In genomic region chr1:34988147-34988546, GRCh38 we compare ENCODE assay signal across 20 cellular contexts. TPM values are rescaled to one million over a fixed set of nuclear protein-coding genes. Genes with fewer than 3 reads are reported as not detected.
DNase-seq lines count a peak whose midpoint lies in the region; ATAC-seq, FAIRE-seq and TF ChIP-seq lines count a peak whose summit lies in the region.
"Had no signal": no experiment of that assay in that cellular context is flagged by ENCODE, and none has a peak within 500 bp of the region (broad histone marks: within the 10 kb centered on the region; RNA-seq: fewer than 3 reads in every experiment).

No MANE protein-coding gene starts in this region.

- no peak overlapping the region for H3K27ac ChIP-seq in mammary epithelial cell (ENCODE audit: insufficient read depth, low read depth, low read length)
- H3K27ac ChIP-seq in breast epithelium, result no peak overlapping the region
- 0 out of 2 replicates have a peak overlapping the region, but pooled peaks have one; percentile 40 for H3K27ac ChIP-seq in SK-N-MC
- H3K27ac ChIP-seq in K562 (ENCODE audit: extremely low read depth, low read depth, low read length), result no peak overlapping the region
- H3K27ac ChIP-seq in right cardiac atrium (ENCODE audit: low read length), result no peak overlapping the region
- H3K27ac ChIP-seq: C4-2B, HL-60 had no signal

- peaks cover 4% of the 10 kb centered on the region for H3K36me3 ChIP-seq in mammary epithelial cell (ENCODE audit: insufficient read depth, low read length)
- H3K36me3 ChIP-seq in breast epithelium, result no peaks in the 10 kb centered on the region
- 0 out of 2 replicates have a peak, but pooled peaks cover 4% of the 10 kb centered on the region for H3K36me3 ChIP-seq in SK-N-MC (ENCODE audit: insufficient read depth, low read length)
- peaks cover 16% of the 10 kb centered on the region; the same call in 2 of the 3 replicates for H3K36me3 ChIP-seq in K562 (ENCODE audit: control insufficient read depth, insufficient read depth, low read length)
- H3K36me3 ChIP-seq: BE2C had no signal

- H4K20me1 ChIP-seq in mammary epithelial cell (ENCODE audit: insufficient read depth, low read length), result no peaks in the 10 kb centered on the region
- no peaks in the 10 kb centered on the region for H4K20me1 ChIP-seq in K562 (replicated peaks; ENCODE audit: control insufficient read depth, insufficient read depth, low read length)

- H2AFZ ChIP-seq in mammary epithelial cell (ENCODE audit: low read depth, low read length), result no peak overlapping the region
- no peak overlapping the region for H2AFZ ChIP-seq in K562 (ENCODE audit: low read depth, low read length)

- H3K4me1 ChIP-seq in mammary epithelial cell (ENCODE audit: insufficient read depth, low read length) (peaks cover 14% of the 10 kb centered on the region), breast epithelium (peaks cover 0 to 6% of the 10 kb centered on the region in 2 donors), K562 (replicated peaks in 1 of 2; ENCODE audit: control insufficient read depth in 2 of 2, insufficient read depth in 2 of 2, low read length in 2 of 2) (peaks cover 6 to 8% of the 10 kb centered on the region in 2 experiments; a peak in 4 of 5 replicates), right cardiac atrium (ENCODE audit: control insufficient read depth, insufficient read depth, low read length) (peaks cover 6% of the 10 kb centered on the region)
- H3K4me1 ChIP-seq: BE2C had no signal

- dilution Hi-C loops in mammary epithelial cell (cut with HindIII; ENCODE audit: low sequenced_read_pairs), result no loop called here

- in situ Hi-C loops in mammary epithelial cell (cut with MboI; ENCODE audit: low sequenced_read_pairs in 2 of 2) (no loop called here), K562 (cut with MboI) (no loop called here)

- ATAC-seq in K562 (no peak), right cardiac atrium (no peak)
- ATAC-seq: HCT116 had no signal

- POLR2A ChIA-PET in K562 (lab: Yijun Ruan, JAX), result interaction anchor here (0.5 kb wide), 1 partner anchor 200 kb away, joined by 4 read pairs; no protein-coding TSS in a partner anchor

- no peak for DNase-seq in mammary epithelial cell
- no peak for DNase-seq in breast epithelium (ENCODE audit: low spot score in 2 of 2)
- no peak for DNase-seq in SK-N-MC (ENCODE audit: low read depth, low spot score)
- no peak for DNase-seq in K562 (ENCODE audit: extremely low read depth in 1 of 4, low spot score in 3 of 4)
- no peak for DNase-seq in right cardiac atrium
- no peak for DNase-seq in AML-193 (lab: John Stamatoyannopoulos, UW)
- DNase-seq in cerebellar nuclear complex (lab: John Stamatoyannopoulos, UW), result no peak
- DNase-seq: 8988T; BE2C; CD4-positive, alpha-beta memory T cell; DMS153; DMS79; GF-D8; GOT3; H7; HFFc6; IMR-90 had no signal

- H3K9me3 ChIP-seq in mammary epithelial cell (replicated peaks; ENCODE audit: insufficient read depth, low read length) (no peaks in the 10 kb centered on the region), breast epithelium (no peaks in the 10 kb centered on the region), SK-N-MC (ENCODE audit: low read depth, low read length) (no peaks in the 10 kb centered on the region), K562 (replicated peaks; ENCODE audit: control insufficient read depth, insufficient read depth, low read depth, low read length) (no peaks in the 10 kb centered on the region), right cardiac atrium (ENCODE audit: control insufficient read depth, low read length) (no peaks in the 10 kb centered on the region)
- H3K9me3 ChIP-seq: BE2C had no signal

- 55% methylated on average over 2 of the region's 2 CpGs for WGBS in mammary epithelial cell (ENCODE audit: low coverage, missing lambda C conversion rate)
- WGBS in K562 (ENCODE audit: insufficient coverage, low coverage, missing lambda C conversion rate), result 5% methylated on average over 2 of the region's 2 CpGs
- WGBS in right cardiac atrium, result 82% methylated on average over 2 of the region's 2 CpGs

- TF ChIP-seq RAD21 in K562 (CRISPR knock-in tag; conservative IDR thresholded peaks at IDR 0.05 in 1 of 2, IDR thresholded peaks at IDR 0.05 in 1 of 2), result no peak

- CTCF ChIA-PET in mammary epithelial cell (lab: Charles Lee; ENCODE audit: low non-redundant PET), result no interaction called here
- CTCF ChIA-PET in K562 (lab: Yijun Ruan, JAX; ENCODE audit: low intra/inter-chr PET ratio), result no interaction called here

- no peaks in the 10 kb centered on the region for H3K9me1 ChIP-seq in K562 (ENCODE audit: control insufficient read depth, insufficient read depth, low read length)

- TF ChIP-seq CTCF in mammary epithelial cell (conservative IDR thresholded peaks at IDR 0.05 in 1 of 2, IDR thresholded peaks at IDR 0.05 in 1 of 2; ENCODE audit: extremely low read depth in 1 of 2, insufficient read depth in 1 of 2, low read depth in 1 of 2, low read length in 2 of 2), result no peak
- no peak for TF ChIP-seq CTCF in breast epithelium (IDR thresholded peaks at IDR 0.05)
- no peak for TF ChIP-seq CTCF in K562 (IDR thresholded peaks at IDR 0.05 in 2 of 3, conservative IDR thresholded peaks at IDR 0.05 in 1 of 3; ENCODE audit: insufficient read depth in 2 of 3, low read depth in 1 of 3, low read length in 3 of 3)

- intact Hi-C loops in mammary epithelial cell (cut with micrococcal nuclease), result no loop called here
- intact Hi-C loops in breast epithelium (cut with DNase I; ENCODE audit: low total_unique reads), result no loop called here
- intact Hi-C loops in K562 (cut with micrococcal nuclease), result no loop called here
- intact Hi-C loops in right cardiac atrium (cut with DNase I), result no loop called here

- no peak for FAIRE-seq in K562 (lab: Jason Lieb, UNC)

- H3K79me2 ChIP-seq in mammary epithelial cell (ENCODE audit: insufficient read depth, low read length) (peaks cover 19% of the 10 kb centered on the region), K562 (ENCODE audit: control insufficient read depth, insufficient read depth, low read length) (peaks cover 12% of the 10 kb centered on the region; the same call in 2 of the 3 replicates)

- TSS peak; percentile 14 for BruUV-seq in mammary epithelial cell (replicated peaks; lab: Mats Ljungman, UMichigan)
- no TSS peak for BruUV-seq in K562 (replicated peaks; lab: Mats Ljungman, UMichigan)

- H3K9ac ChIP-seq in mammary epithelial cell (ENCODE audit: insufficient read depth, low read length) (no peak overlapping the region), SK-N-MC (ENCODE audit: insufficient read length) (no peak overlapping the region), K562 (ENCODE audit: insufficient read depth in 1 of 2, low read depth in 2 of 2, low read length in 2 of 2) (no peak overlapping the region)

- H3K4me3 ChIP-seq in mammary epithelial cell (replicated peaks in 1 of 3; ENCODE audit: insufficient read depth in 1 of 3, low read depth in 2 of 3, low read length in 3 of 3) (no peak overlapping the region), breast epithelium (no peak overlapping the region), SK-N-MC (no peak overlapping the region), K562 (no peak overlapping the region), right cardiac atrium (ENCODE audit: low read length) (no peak overlapping the region)

- TF ChIP-seq POLR2A in breast epithelium (IDR thresholded peaks at IDR 0.05) (no peak), K562 (conservative IDR thresholded peaks at IDR 0.05) (no peak)

- no peak for TF ChIP-seq EP300 in K562 (IDR thresholded peaks at IDR 0.05; ENCODE audit: low read length)

- H3K4me2 ChIP-seq in mammary epithelial cell (ENCODE audit: insufficient read depth, low read depth, low read length), result no peak overlapping the region
- no peak overlapping the region for H3K4me2 ChIP-seq in K562 (ENCODE audit: insufficient read depth, low read length)

- H3K27me3 ChIP-seq in mammary epithelial cell (ENCODE audit: insufficient read depth, low read length), result no peaks in the 10 kb centered on the region
- no peaks in the 10 kb centered on the region for H3K27me3 ChIP-seq in breast epithelium
- no peaks in the 10 kb centered on the region for H3K27me3 ChIP-seq in K562 (ENCODE audit: control insufficient read depth in 2 of 2, insufficient read depth in 2 of 2, low read length in 2 of 2)
- no peaks in the 10 kb centered on the region for H3K27me3 ChIP-seq in right cardiac atrium (ENCODE audit: control insufficient read depth, insufficient read depth)
- H3K27me3 ChIP-seq: BE2C had no signal

RNA-seq across cellular contexts. Expression of gene TMEM35B, which starts 3.0 kb away (rescaled TPM):
- total RNA-seq in mammary epithelial cell (10 to 100 TPM; 11.8 to 20.6 TPM), breast epithelium (10 to 100 TPM; 30.5 to 55.0 (median 37.6) TPM), K562 (2014; rRNA removed) (11.4 and 13.1 TPM in 2 replicates), K562 (2014; rRNA removed; fragmentation: Illumina TruSeq; extraction: Trizol) (18.9 and 19.8 TPM in 2 replicates), K562 (2015; rRNA removed; fragmentation: Illumina TruSeq; extraction: Trizol) (11.4 and 11.7 TPM in 2 replicates), K562 (2021) (15.6 and 17.3 TPM in 2 replicates), right cardiac atrium (10 to 100 TPM; 17.0 to 20.2 (median 18.7) TPM)
- polyA plus RNA-seq in mammary epithelial cell (32.1 TPM), K562 (2011; rRNA removed) (42.7 and 43.5 TPM in 2 replicates), K562 (2014; fragmentation: Illumina TruSeq; extraction: Trizol) (18.5 and 21.4 TPM in 2 replicates), K562 (2014; fragmentation: Nextera tagmentation; extraction: Ambion mirVana) (100 to 1,000 TPM; 123 to 142 TPM), K562 (2014; rRNA removed) (21.6 and 21.8 TPM in 2 replicates), right cardiac atrium (31.9 TPM)
- not detected for polyA minus RNA-seq in mammary epithelial cell
- total RNA-seq in K562 (2011; cell fraction: chromatin; rRNA removed; ENCODE audit: low replicate concordance), result 9.8 and 19.4 TPM in 2 replicates
- total RNA-seq in K562 (2011; cell fraction: nucleolus; rRNA removed), result 37.8 and 41.2 TPM in 2 replicates
- total RNA-seq in K562 (2011; cell fraction: nucleoplasm; rRNA removed), result 37.2 and 43.2 TPM in 2 replicates
- 30.7 and 36.1 TPM in 2 replicates for polyA plus RNA-seq in K562 (2011; cell fraction: cytosol; rRNA removed)
- polyA plus RNA-seq in K562 (2011; cell fraction: nucleus; rRNA removed), result 15.2 and 18.2 TPM in 2 replicates
- 31.1 and 33.9 TPM in 2 replicates for polyA plus RNA-seq in K562 (2012)
- 15.9 and 16.5 TPM in 2 replicates for polyA minus RNA-seq in K562 (2011; rRNA and poly(A)+ RNA removed)
- polyA minus RNA-seq in K562 (2011; cell fraction: cytosol; rRNA and poly(A)+ RNA removed), result 3.9 and 13.7 TPM in 2 replicates
- 3.7 and 4.2 TPM in 2 replicates for polyA minus RNA-seq in K562 (2011; cell fraction: nucleus; rRNA and poly(A)+ RNA removed)

RNA-seq across cellular contexts. Expression of gene ZMYM6, which starts 43.6 kb away (rescaled TPM):
- total RNA-seq in mammary epithelial cell (10 to 100 TPM; 22.1 to 35.7 TPM), breast epithelium (10 to 100 TPM; 13.8 to 27.2 (median 22.0) TPM), K562 (2014; rRNA removed) (8.9 and 9.0 TPM in 2 replicates), K562 (2014; rRNA removed; fragmentation: Illumina TruSeq; extraction: Trizol) (19.7 and 20.8 TPM in 2 replicates), K562 (2015; rRNA removed; fragmentation: Illumina TruSeq; extraction: Trizol) (15.8 and 18.7 TPM in 2 replicates), K562 (2021) (19.3 and 21.4 TPM in 2 replicates), right cardiac atrium (10 to 100 TPM; 14.3 to 18.1 (median 16.1) TPM)
- polyA plus RNA-seq in mammary epithelial cell (4.7 TPM), K562 (2011; rRNA removed) (19.6 and 22.6 TPM in 2 replicates), K562 (2014; fragmentation: Illumina TruSeq; extraction: Trizol) (16.6 and 21.6 TPM in 2 replicates), K562 (2014; fragmentation: Nextera tagmentation; extraction: Ambion mirVana) (10 to 100 TPM; 14.6 to 21.9 TPM), K562 (2014; rRNA removed) (15.8 TPM in 2 replicates), right cardiac atrium (11.5 TPM)
- 27.6 TPM for polyA minus RNA-seq in mammary epithelial cell
- total RNA-seq in K562 (2011; cell fraction: chromatin; rRNA removed; ENCODE audit: low replicate concordance), result 68.5 and 124 TPM in 2 replicates
- total RNA-seq in K562 (2011; cell fraction: nucleolus; rRNA removed), result 42.4 and 49.6 TPM in 2 replicates
- 65.0 and 87.1 TPM in 2 replicates for total RNA-seq in K562 (2011; cell fraction: nucleoplasm; rRNA removed)
- 6.0 and 11.4 TPM in 2 replicates for polyA plus RNA-seq in K562 (2011; cell fraction: cytosol; rRNA removed)
- 48.1 and 49.8 TPM in 2 replicates for polyA plus RNA-seq in K562 (2011; cell fraction: nucleus; rRNA removed)
- 13.0 and 15.5 TPM in 2 replicates for polyA plus RNA-seq in K562 (2012)
- 20.9 and 33.6 TPM in 2 replicates for polyA minus RNA-seq in K562 (2011; rRNA and poly(A)+ RNA removed)
- polyA minus RNA-seq in K562 (2011; cell fraction: cytosol; rRNA and poly(A)+ RNA removed), result 8.9 and 29.3 TPM in 2 replicates
- polyA minus RNA-seq in K562 (2011; cell fraction: nucleus; rRNA and poly(A)+ RNA removed), result 33.1 and 54.0 TPM in 2 replicates

RNA-seq across cellular contexts. Expression of gene DLGAP3, which starts 58.7 kb away (rescaled TPM):
- total RNA-seq in mammary epithelial cell, result under 1 TPM in 1 of 2 donors, not detected in 1; 0.31 TPM
- 0.02 TPM for polyA plus RNA-seq in mammary epithelial cell
- not detected for polyA minus RNA-seq in mammary epithelial cell
- total RNA-seq in breast epithelium, result under 1 TPM; 0.15 to 0.33 (median 0.16) TPM
- 0.30 TPM in 1 of 2 replicates, not detected in the other for total RNA-seq in K562 (2011; cell fraction: chromatin; rRNA removed; ENCODE audit: low replicate concordance)
- 0.17 TPM in 1 of 2 replicates, not detected in the other for total RNA-seq in K562 (2011; cell fraction: nucleolus; rRNA removed)
- total RNA-seq in K562 (2011; cell fraction: nucleoplasm; rRNA removed), result not detected in 2 replicates
- total RNA-seq in K562 (2014; rRNA removed), result not detected in 2 replicates
- not detected in 2 replicates for total RNA-seq in K562 (2014; rRNA removed; fragmentation: Illumina TruSeq; extraction: Trizol)
- not detected in 2 replicates for total RNA-seq in K562 (2015; rRNA removed; fragmentation: Illumina TruSeq; extraction: Trizol)
- total RNA-seq in K562 (2021), result 0.07 and 0.18 TPM in 2 replicates
- polyA plus RNA-seq in K562 (2011; rRNA removed), result 0.01 and 0.03 TPM in 2 replicates
- 0.01 and 0.15 TPM in 2 replicates for polyA plus RNA-seq in K562 (2011; cell fraction: cytosol; rRNA removed)
- 0.03 and 0.26 TPM in 2 replicates for polyA plus RNA-seq in K562 (2011; cell fraction: nucleus; rRNA removed)
- 0.03 and 0.05 TPM in 2 replicates for polyA plus RNA-seq in K562 (2012)
- 0.04 TPM in 1 of 2 replicates, not detected in the other for polyA plus RNA-seq in K562 (2014; fragmentation: Illumina TruSeq; extraction: Trizol)
- polyA plus RNA-seq in K562 (2014; fragmentation: Nextera tagmentation; extraction: Ambion mirVana), result not detected
- 0.01 and 0.16 TPM in 2 replicates for polyA plus RNA-seq in K562 (2014; rRNA removed)
- polyA minus RNA-seq in K562 (2011; rRNA and poly(A)+ RNA removed), result not detected in 2 replicates
- polyA minus RNA-seq in K562 (2011; cell fraction: cytosol; rRNA and poly(A)+ RNA removed), result not detected in 2 replicates
- polyA minus RNA-seq in K562 (2011; cell fraction: nucleus; rRNA and poly(A)+ RNA removed), result 0.13 TPM in 1 of 2 replicates, not detected in the other
- under 1 TPM; 0.08 to 0.21 (median 0.14) TPM for total RNA-seq in right cardiac atrium
- 0.05 TPM for polyA plus RNA-seq in right cardiac atrium
- total RNA-seq: IMR-90 had no signal
